Comparison of ENCODE assay signal across 1 cellular context in genomic region chr13:68380041-68380973, GRCh38.
A peak's percentile ranks its signal among the peaks of the same experiment; 100 is the strongest.
TF ChIP-seq lines count a peak whose summit lies in the region.

No MANE protein-coding gene starts in this region.

TF ChIP-seq in HepG2, 621 proteins besides CTCF, POLR2A, EP300 and RAD21 (continued from another document):
- TF ChIP-seq FOXP4 (CRISPR knock-in tag; IDR thresholded peaks at IDR 0.05) (peak; percentile 63), ZMYM2 (CRISPR knock-in tag; IDR thresholded peaks at IDR 0.05) (no peak), ZNF850 (CRISPR knock-in tag; conservative IDR thresholded peaks at IDR 0.05) (no peak), MXD4 (CRISPR knock-in tag; IDR thresholded peaks at IDR 0.05) (no peak), ZNF609 (CRISPR knock-in tag; IDR thresholded peaks at IDR 0.05; ENCODE audit: borderline replicate concordance) (peak; percentile 91), ZNF549 (CRISPR knock-in tag; IDR thresholded peaks at IDR 0.05) (no peak), ZBTB33 (CRISPR knock-in tag; IDR thresholded peaks at IDR 0.05) (no peak), CEBPG (CRISPR knock-in tag; IDR thresholded peaks at IDR 0.05) (peak; percentile 35; the same call in 1 of the 2 replicates)
TF ChIP-seq in HepG2: peak in this region for 75.
